In the genomic region with DNA sequence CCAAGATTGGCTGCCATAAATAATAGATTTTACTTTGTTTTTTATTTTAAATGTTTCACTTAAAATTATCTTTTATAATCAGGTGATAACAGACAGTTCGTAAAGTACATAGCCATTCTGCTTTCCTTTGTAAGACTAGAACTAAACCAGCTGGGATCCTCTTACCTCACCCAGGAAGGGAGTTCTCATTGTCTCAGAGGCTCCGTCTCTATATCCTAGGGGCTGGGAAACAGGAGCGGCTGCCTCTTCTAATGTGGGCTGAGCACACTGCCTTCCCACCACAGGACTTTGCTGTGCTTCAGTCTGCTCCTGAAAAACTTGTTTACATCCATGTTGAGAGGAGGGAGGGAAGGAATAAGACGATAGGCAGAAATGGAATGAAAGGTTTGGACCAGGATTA, we compare ENCODE assay signal across 1 cellular context.
TF ChIP-seq lines count a peak whose summit lies in the region.

No MANE protein-coding gene starts in this region.

TF ChIP-seq in GM23338, 12 proteins besides CTCF, POLR2A, EP300 and RAD21 (continued from another document):
- TF ChIP-seq, protein P1, sequence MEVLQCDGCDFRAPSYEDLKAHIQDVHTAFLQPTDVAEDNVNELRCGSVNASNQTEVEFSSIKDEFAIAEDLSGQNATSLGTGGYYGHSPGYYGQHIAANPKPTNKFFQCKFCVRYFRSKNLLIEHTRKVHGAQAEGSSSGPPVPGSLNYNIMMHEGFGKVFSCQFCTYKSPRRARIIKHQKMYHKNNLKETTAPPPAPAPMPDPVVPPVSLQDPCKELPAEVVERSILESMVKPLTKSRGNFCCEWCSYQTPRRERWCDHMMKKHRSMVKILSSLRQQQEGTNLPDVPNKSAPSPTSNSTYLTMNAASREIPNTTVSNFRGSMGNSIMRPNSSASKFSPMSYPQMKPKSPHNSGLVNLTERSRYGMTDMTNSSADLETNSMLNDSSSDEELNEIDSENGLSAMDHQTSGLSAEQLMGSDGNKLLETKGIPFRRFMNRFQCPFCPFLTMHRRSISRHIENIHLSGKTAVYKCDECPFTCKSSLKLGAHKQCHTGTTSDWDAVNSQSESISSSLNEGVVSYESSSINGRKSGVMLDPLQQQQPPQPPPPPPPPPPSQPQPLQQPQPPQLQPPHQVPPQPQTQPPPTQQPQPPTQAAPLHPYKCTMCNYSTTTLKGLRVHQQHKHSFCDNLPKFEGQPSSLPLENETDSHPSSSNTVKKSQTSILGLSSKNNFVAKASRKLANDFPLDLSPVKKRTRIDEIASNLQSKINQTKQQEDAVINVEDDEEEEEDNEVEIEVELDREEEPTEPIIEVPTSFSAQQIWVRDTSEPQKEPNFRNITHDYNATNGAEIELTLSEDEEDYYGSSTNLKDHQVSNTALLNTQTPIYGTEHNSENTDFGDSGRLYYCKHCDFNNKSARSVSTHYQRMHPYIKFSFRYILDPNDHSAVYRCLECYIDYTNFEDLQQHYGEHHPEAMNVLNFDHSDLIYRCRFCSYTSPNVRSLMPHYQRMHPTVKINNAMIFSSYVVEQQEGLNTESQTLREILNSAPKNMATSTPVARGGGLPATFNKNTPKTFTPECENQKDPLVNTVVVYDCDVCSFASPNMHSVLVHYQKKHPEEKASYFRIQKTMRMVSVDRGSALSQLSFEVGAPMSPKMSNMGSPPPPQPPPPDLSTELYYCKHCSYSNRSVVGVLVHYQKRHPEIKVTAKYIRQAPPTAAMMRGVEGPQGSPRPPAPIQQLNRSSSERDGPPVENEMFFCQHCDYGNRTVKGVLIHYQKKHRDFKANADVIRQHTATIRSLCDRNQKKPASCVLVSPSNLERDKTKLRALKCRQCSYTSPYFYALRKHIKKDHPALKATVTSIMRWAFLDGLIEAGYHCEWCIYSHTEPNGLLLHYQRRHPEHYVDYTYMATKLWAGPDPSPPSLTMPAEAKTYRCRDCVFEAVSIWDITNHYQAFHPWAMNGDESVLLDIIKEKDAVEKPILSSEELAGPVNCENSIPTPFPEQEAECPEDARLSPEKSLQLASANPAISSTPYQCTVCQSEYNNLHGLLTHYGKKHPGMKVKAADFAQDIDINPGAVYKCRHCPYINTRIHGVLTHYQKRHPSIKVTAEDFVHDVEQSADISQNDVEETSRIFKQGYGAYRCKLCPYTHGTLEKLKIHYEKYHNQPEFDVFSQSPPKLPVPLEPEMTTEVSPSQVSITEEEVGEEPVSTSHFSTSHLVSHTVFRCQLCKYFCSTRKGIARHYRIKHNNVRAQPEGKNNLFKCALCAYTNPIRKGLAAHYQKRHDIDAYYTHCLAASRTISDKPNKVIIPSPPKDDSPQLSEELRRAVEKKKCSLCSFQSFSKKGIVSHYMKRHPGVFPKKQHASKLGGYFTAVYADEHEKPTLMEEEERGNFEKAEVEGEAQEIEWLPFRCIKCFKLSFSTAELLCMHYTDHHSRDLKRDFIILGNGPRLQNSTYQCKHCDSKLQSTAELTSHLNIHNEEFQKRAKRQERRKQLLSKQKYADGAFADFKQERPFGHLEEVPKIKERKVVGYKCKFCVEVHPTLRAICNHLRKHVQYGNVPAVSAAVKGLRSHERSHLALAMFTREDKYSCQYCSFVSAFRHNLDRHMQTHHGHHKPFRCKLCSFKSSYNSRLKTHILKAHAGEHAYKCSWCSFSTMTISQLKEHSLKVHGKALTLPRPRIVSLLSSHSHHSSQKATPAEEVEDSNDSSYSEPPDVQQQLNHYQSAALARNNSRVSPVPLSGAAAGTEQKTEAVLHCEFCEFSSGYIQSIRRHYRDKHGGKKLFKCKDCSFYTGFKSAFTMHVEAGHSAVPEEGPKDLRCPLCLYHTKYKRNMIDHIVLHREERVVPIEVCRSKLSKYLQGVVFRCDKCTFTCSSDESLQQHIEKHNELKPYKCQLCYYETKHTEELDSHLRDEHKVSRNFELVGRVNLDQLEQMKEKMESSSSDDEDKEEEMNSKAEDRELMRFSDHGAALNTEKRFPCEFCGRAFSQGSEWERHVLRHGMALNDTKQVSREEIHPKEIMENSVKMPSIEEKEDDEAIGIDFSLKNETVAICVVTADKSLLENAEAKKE (CRISPR knock-in tag; IDR thresholded peaks at IDR 0.05), result no peak
- TF ChIP-seq, protein P2, sequence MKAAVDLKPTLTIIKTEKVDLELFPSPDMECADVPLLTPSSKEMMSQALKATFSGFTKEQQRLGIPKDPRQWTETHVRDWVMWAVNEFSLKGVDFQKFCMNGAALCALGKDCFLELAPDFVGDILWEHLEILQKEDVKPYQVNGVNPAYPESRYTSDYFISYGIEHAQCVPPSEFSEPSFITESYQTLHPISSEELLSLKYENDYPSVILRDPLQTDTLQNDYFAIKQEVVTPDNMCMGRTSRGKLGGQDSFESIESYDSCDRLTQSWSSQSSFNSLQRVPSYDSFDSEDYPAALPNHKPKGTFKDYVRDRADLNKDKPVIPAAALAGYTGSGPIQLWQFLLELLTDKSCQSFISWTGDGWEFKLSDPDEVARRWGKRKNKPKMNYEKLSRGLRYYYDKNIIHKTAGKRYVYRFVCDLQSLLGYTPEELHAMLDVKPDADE (IDR thresholded peaks at IDR 0.05), result no peak
